ENCODE assay signal across 16 cellular contexts in the genomic region with DNA sequence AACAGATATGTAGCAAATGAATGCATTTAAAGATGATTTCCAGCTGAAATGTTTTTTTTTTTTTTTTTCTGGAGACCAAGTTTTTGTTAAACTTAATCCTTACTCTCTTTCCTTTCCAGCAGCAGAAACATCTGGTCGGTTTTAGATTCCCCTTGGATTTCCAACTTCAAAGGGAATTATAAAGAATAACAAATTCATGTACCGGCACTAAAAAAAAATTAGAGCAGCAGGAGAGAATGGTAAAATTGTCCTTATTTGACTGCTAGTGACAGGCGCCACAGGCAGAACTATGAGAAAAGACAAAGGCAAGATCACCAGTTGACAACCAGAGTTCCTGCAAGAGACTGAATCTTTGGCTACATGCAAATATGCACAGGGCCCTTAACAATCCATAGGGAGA.
A peak's percentile ranks its signal among the peaks of the same experiment; 100 is the strongest.
DNase-seq lines count a peak whose midpoint lies in the region; ATAC-seq and TF ChIP-seq lines count a peak whose summit lies in the region.
"Had no signal": no experiment of that assay in that cellular context is flagged by ENCODE, and none has a peak within 500 bp of the region (broad histone marks: within the 10 kb centered on the region; RNA-seq: fewer than 3 reads in every experiment).

No MANE protein-coding gene starts in this region.

- H3K27me3 ChIP-seq in BLaER1: no peaks in the 10 kb centered on the region
- H3K27me3 ChIP-seq in SJCRH30: no peaks in the 10 kb centered on the region
- no peaks in the 10 kb centered on the region for H3K27me3 ChIP-seq in psoas muscle (ENCODE audit: insufficient read depth in 3 of 3, low read length in 2 of 3)
- no peaks in the 10 kb centered on the region for H3K27me3 ChIP-seq in thyroid gland
- H3K27me3 ChIP-seq: MG63 had no signal

- no peaks in the 10 kb centered on the region for H3K36me3 ChIP-seq in BLaER1
- no peaks in the 10 kb centered on the region for H3K36me3 ChIP-seq in SJCRH30
- H3K36me3 ChIP-seq in psoas muscle (ENCODE audit: insufficient read depth in 1 of 2, low read depth in 1 of 2): no peaks in the 10 kb centered on the region
- H3K36me3 ChIP-seq in thyroid gland: no peaks in the 10 kb centered on the region
- H3K36me3 ChIP-seq: MG63 had no signal

- H3K4me1 Mint-ChIP-seq in stimulated activated memory B cell treated with anti-CD40 and anti-IgM and Interleukin-4, amounts not matched to agents 10 μg/mL and 1 μg/mL and 100 μg/mL, for 72 hours: no peaks in the 10 kb centered on the region

- ATAC-seq in psoas muscle: no peak
- ATAC-seq in activated CD4-positive, CD25-positive, alpha-beta regulatory T cell treated with anti-CD3 and anti-CD28 coated beads, Interleukin-2, amount 50 U/mL, for 24 hours: no peak
- ATAC-seq in stimulated activated memory B cell treated with anti-CD40 and anti-IgM and Interleukin-4, amounts not matched to agents 10 μg/mL and 1 μg/mL and 100 μg/mL, for 72 hours: no peak
- ATAC-seq: CD8-positive, alpha-beta T cell; HepG2 had no signal

- 50 to 69% (median 55%) methylated on average over 3 of the region's 3 CpGs for WGBS in psoas muscle, 3 donors
- WGBS in thyroid gland, 2 donors: 74 to 79% methylated on average over 3 of the region's 3 CpGs

- no peaks in the 10 kb centered on the region for H3K9me3 Mint-ChIP-seq in stimulated activated memory B cell treated with anti-CD40 and anti-IgM and Interleukin-4, amounts not matched to agents 10 μg/mL and 1 μg/mL and 100 μg/mL, for 72 hours
- H3K9me3 Mint-ChIP-seq: CD8-positive, alpha-beta T cell had no signal

- H3K9me3 ChIP-seq in BLaER1: no peaks in the 10 kb centered on the region
- no peaks in the 10 kb centered on the region for H3K9me3 ChIP-seq in SJCRH30 (replicated peaks)
- no peaks in the 10 kb centered on the region for H3K9me3 ChIP-seq in psoas muscle
- H3K9me3 ChIP-seq in thyroid gland: no peaks in the 10 kb centered on the region
- H3K9me3 ChIP-seq: MG63 had no signal

- no peaks in the 10 kb centered on the region for H4K20me1 ChIP-seq in BLaER1

- no peak overlapping the region for H3K9ac ChIP-seq in BLaER1
- H3K9ac ChIP-seq: KMS-11 had no signal

- H3K4me3 ChIP-seq in BLaER1 (no peak overlapping the region), SJCRH30 (no peak overlapping the region), psoas muscle (no peak overlapping the region), thyroid gland (replicated peaks in 1 of 3) (no peak overlapping the region)
- H3K4me3 ChIP-seq: MG63, PC-9 had no signal

- intact Hi-C loops in psoas muscle (cut with DNase I): no loop called here
- intact Hi-C loops in thyroid gland (cut with DNase I): no loop called here

- H3K27me3 Mint-ChIP-seq in stimulated activated memory B cell treated with anti-CD40 and anti-IgM and Interleukin-4, amounts not matched to agents 10 μg/mL and 1 μg/mL and 100 μg/mL, for 72 hours: no peaks in the 10 kb centered on the region

- DNase-seq in SJCRH30 (peak; percentile 11 to 67), fibroblast of peridontal ligament (ENCODE audit: extremely low read depth) (peak; percentile 15), psoas muscle (no peak), thyroid gland (no peak)
- DNase-seq: CD8-positive, alpha-beta T cell; DND-41; NCI-H1105; NCI-H187; NCI-H446; PC-9 had no signal

- H3K36me3 Mint-ChIP-seq in stimulated activated memory B cell treated with anti-CD40 and anti-IgM and Interleukin-4, amounts not matched to agents 10 μg/mL and 1 μg/mL and 100 μg/mL, for 72 hours: peaks cover 27% of the 10 kb centered on the region

- H3K4me2 ChIP-seq in BLaER1: peak overlapping the region; percentile 70
- H3K4me2 ChIP-seq: KMS-11, PC-9 had no signal

- H3K4me3 Mint-ChIP-seq in stimulated activated memory B cell treated with anti-CD40 and anti-IgM and Interleukin-4, amounts not matched to agents 10 μg/mL and 1 μg/mL and 100 μg/mL, for 72 hours: no peak overlapping the region
- H3K4me3 Mint-ChIP-seq: CD8-positive, alpha-beta T cell had no signal

- no peak overlapping the region for H3K27ac Mint-ChIP-seq in stimulated activated memory B cell treated with anti-CD40 and anti-IgM and Interleukin-4, amounts not matched to agents 10 μg/mL and 1 μg/mL and 100 μg/mL, for 72 hours
- H3K27ac Mint-ChIP-seq: CD8-positive, alpha-beta T cell had no signal

- no peak for TF ChIP-seq POLR2A in thyroid gland (IDR thresholded peaks at IDR 0.05)

- H3K4me1 ChIP-seq in BLaER1 (peaks cover 30% of the 10 kb centered on the region), SJCRH30 (peaks cover 16% of the 10 kb centered on the region), psoas muscle (peaks cover 20% of the 10 kb centered on the region), thyroid gland (peaks cover 7 to 19% of the 10 kb centered on the region in 2 donors)

- TF ChIP-seq CTCF in psoas muscle (IDR thresholded peaks at IDR 0.05) (no peak), thyroid gland (IDR thresholded peaks at IDR 0.05) (no peak)

- H3K27ac ChIP-seq in BLaER1 (peak overlapping the region; percentile 42; the same call in 1 of the 2 replicates), SJCRH30 (no peak overlapping the region; the same call in 1 of the 2 replicates), psoas muscle (peak overlapping the region; percentile 37), thyroid gland (no peak overlapping the region)
- H3K27ac ChIP-seq: KMS-11, PC-9 had no signal

Comparison
In these comparisons a context has a peak if more than half of its experiments do, and no peak if none do; other contexts are left out.
1. H3K27ac ChIP-seq: peak in BLaER1 (single experiment) and psoas muscle (single experiment); none in SJCRH30 (single experiment) and thyroid gland (0 of 3).
2. DNase-seq: peak in SJCRH30 (2 of 2) and fibroblast of peridontal ligament (single experiment); none in psoas muscle (0 of 2) and thyroid gland (0 of 2).